In the genomic region with DNA sequence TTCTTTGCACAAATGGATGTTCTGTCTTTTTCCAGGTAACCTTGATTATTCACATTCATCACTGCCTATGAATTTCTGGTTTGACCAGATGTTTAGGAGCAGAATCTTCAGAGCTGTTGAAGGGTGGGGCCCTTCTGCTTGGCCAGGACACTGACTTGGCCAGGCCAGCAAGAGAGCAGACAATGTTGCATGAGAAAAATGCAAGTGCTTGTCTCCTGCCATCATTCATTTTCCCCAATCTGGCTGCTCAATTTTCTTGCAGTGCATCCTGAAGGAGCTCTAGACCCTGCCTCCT, we compare ENCODE assay signal across 16 cellular contexts. TPM values are rescaled to one million over a fixed set of nuclear protein-coding genes. Genes with fewer than 3 reads are reported as not detected.
DNase-seq lines count a peak whose midpoint lies in the region; ATAC-seq and TF ChIP-seq lines count a peak whose summit lies in the region.
"Had no signal": no experiment of that assay in that cellular context is flagged by ENCODE, and none has a peak within 500 bp of the region (broad histone marks: within the 10 kb centered on the region; RNA-seq: fewer than 3 reads in every experiment).

No MANE protein-coding gene starts in this region.

- peak; percentile 35 for TF ChIP-seq POLR2A in GM18951 (IDR thresholded peaks at IDR 0.05; ENCODE audit: extremely low read depth, insufficient read depth, insufficient read length)

- peak overlapping the region; percentile 95 for H3K4me3 Mint-ChIP-seq in stimulated activated memory B cell treated with anti-CD40 and anti-IgM and Interleukin-4, amounts not matched to agents 10 μg/mL and 1 μg/mL and 100 μg/mL, for 72 hours
- H3K4me3 Mint-ChIP-seq: activated CD8-positive, alpha-beta T cell treated with anti-CD3 and anti-CD28 coated beads for 36 hours had no signal

- H3K9me3 Mint-ChIP-seq in stimulated activated memory B cell treated with anti-CD40 and anti-IgM and Interleukin-4, amounts not matched to agents 10 μg/mL and 1 μg/mL and 100 μg/mL, for 72 hours = peaks cover 3% of the 10 kb centered on the region
- H3K9me3 Mint-ChIP-seq: activated CD8-positive, alpha-beta T cell treated with anti-CD3 and anti-CD28 coated beads for 36 hours had no signal

- H3K4me1 Mint-ChIP-seq in stimulated activated memory B cell treated with anti-CD40 and anti-IgM and Interleukin-4, amounts not matched to agents 10 μg/mL and 1 μg/mL and 100 μg/mL, for 72 hours = peaks cover 70% of the 10 kb centered on the region

- DNase-seq in ACHN (no peak), ureter (ENCODE audit: low spot score) (no peak), NCI-H510A treated with DMSO at 0.1 percent for 48 hours (lab: John Stamatoyannopoulos, UW) (no peak), HPDE6-E6E7 (ENCODE audit: extremely low spot score) (no peak)
- DNase-seq: activated CD8-positive, alpha-beta T cell treated with anti-CD3 and anti-CD28 coated beads for 36 hours; gastrocnemius medialis; H7; NCI-H2029; ovary; Right ventricle myocardium superior had no signal

- peak overlapping the region; percentile 90 for H3K27ac Mint-ChIP-seq in stimulated activated memory B cell treated with anti-CD40 and anti-IgM and Interleukin-4, amounts not matched to agents 10 μg/mL and 1 μg/mL and 100 μg/mL, for 72 hours
- H3K27ac Mint-ChIP-seq: activated CD8-positive, alpha-beta T cell treated with anti-CD3 and anti-CD28 coated beads for 36 hours had no signal

- no peaks in the 10 kb centered on the region for H3K27me3 Mint-ChIP-seq in stimulated activated memory B cell treated with anti-CD40 and anti-IgM and Interleukin-4, amounts not matched to agents 10 μg/mL and 1 μg/mL and 100 μg/mL, for 72 hours

- peaks cover 18% of the 10 kb centered on the region for H3K36me3 Mint-ChIP-seq in stimulated activated memory B cell treated with anti-CD40 and anti-IgM and Interleukin-4, amounts not matched to agents 10 μg/mL and 1 μg/mL and 100 μg/mL, for 72 hours

- ATAC-seq in HG03460 (IDR thresholded peaks at IDR 0.05; ENCODE audit: unreplicated experiment) = peak; percentile 1
- ATAC-seq in esophagus mucosa = peak; percentile 67
- no peak for ATAC-seq in stimulated activated memory B cell treated with anti-CD40 and anti-IgM and Interleukin-4, amounts not matched to agents 10 μg/mL and 1 μg/mL and 100 μg/mL, for 72 hours
- ATAC-seq: activated CD8-positive, alpha-beta T cell treated with anti-CD3 and anti-CD28 coated beads for 36 hours; gastrocnemius medialis had no signal

- in situ Hi-C loops in GM18951 (cut with MboI; ENCODE audit: low sequenced_read_pairs, unreplicated experiment) = no loop called here
- in situ Hi-C loops in ACHN (cut with HindIII; ENCODE audit: low pct_ligation_motif_present, low pct_unique_long_range_greater_than_20kb, low sequenced_read_pairs) = no loop called here

RNA-seq across cellular contexts. Expression of gene BLNK, which starts 1.6 kb away (rescaled TPM):
- total RNA-seq in esophagus mucosa (51.3 TPM), ureter (56.4 TPM)
- total RNA-seq: Daoy, H7 had no signal

RNA-seq across cellular contexts. Expression of gene DNTT, which starts 31.3 kb away (rescaled TPM):
- not detected for total RNA-seq in esophagus mucosa
- not detected for total RNA-seq in ureter
- total RNA-seq: activated CD8-positive, alpha-beta T cell treated with anti-CD3 and anti-CD28 coated beads for 36 hours; Daoy; gastrocnemius medialis; H7; mucosa of descending colon; ovary; Right ventricle myocardium superior had no signal
